ENCODE assay signal across 32 cellular contexts in the genomic region with DNA sequence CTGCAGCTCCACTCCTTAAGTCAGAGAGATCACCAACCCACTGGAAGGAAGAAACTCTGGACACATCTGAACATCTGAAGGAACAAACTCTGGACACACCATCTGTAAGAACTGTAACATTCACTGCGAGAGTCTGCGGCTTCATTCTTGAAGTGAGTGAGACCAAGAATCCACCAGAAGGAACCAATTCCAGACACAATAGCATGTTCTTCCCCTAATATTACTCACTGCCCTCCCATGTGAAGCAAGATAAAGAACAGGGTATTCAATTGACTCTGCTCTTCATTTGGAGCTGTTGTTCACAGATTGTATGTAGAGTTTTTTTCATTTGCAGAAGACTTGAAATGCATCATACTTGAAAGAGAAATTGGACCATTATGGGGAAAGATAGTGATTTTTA. TPM values are rescaled to one million over a fixed set of nuclear protein-coding genes. Genes with fewer than 3 reads are reported as not detected.
DNase-seq lines count a peak whose midpoint lies in the region; ATAC-seq, FAIRE-seq and TF ChIP-seq lines count a peak whose summit lies in the region.
"Had no signal": no experiment of that assay in that cellular context is flagged by ENCODE, and none has a peak within 500 bp of the region (broad histone marks: within the 10 kb centered on the region; RNA-seq: fewer than 3 reads in every experiment).

No MANE protein-coding gene starts in this region.

- no peak overlapping the region for H3K4me3 ChIP-seq in GM12878
- H3K4me3 ChIP-seq: ascending aorta, GM23248 had no signal

- TF ChIP-seq RAD21 in GM12878 (IDR thresholded peaks at IDR 0.05; ENCODE audit: insufficient read depth, low read depth, low read length), result no peak

- no peak for FAIRE-seq in GM12878 (lab: Jason Lieb, UNC)
- FAIRE-seq: HepG2, islet of Langerhans, small intestine had no signal

- H2AFZ ChIP-seq in GM12878 (ENCODE audit: control insufficient read depth, low read depth, low read length), result no peak overlapping the region
- H2AFZ ChIP-seq: GM23248 had no signal

- intact Hi-C loops in activated CD4-positive, alpha-beta T cell treated with anti-CD3 and anti-CD28 coated beads for 36 hours (cut with DNase I, micrococcal nuclease), result loop anchor here in 1 of 2 experiments (10.0 kb wide), 2 partner anchors 227 to 347 kb away; no protein-coding TSS in a partner anchor
- intact Hi-C loops in GM12878 (cut with micrococcal nuclease; ENCODE audit: unreplicated experiment), result loop anchor here (10.0 kb wide), 2 partner anchors 197 to 227 kb away; no protein-coding TSS in a partner anchor

- peaks cover 11% of the 10 kb centered on the region for H3K27me3 Mint-ChIP-seq in activated CD4-positive, alpha-beta T cell treated with anti-CD3 and anti-CD28 coated beads for 36 hours
- 0 out of 2 replicates have a peak, but pooled peaks cover 4% of the 10 kb centered on the region for H3K27me3 Mint-ChIP-seq in WTC11 (ENCODE audit: low read depth)
- H3K27me3 Mint-ChIP-seq: dendritic cell treated with granulocyte-macrophage colony-stimulating factor and Interleukin-4, amounts not matched to agents 40 ng/mL and 50 ng/mL, for 4 days had no signal

- H3K27ac ChIP-seq in GM12878 (ENCODE audit: control insufficient read depth, insufficient read depth), result no peak overlapping the region
- H3K27ac ChIP-seq: 22Rv1, ascending aorta, GM23248, HL-60 had no signal

- TF ChIP-seq CTCF in GM12878 (IDR thresholded peaks at IDR 0.05 in 2 of 3, conservative IDR thresholded peaks at IDR 0.05 in 1 of 3; ENCODE audit: control insufficient read depth in 2 of 3, extremely low read depth in 1 of 3, insufficient read depth in 1 of 3, low read depth in 3 of 3, low read length in 3 of 3) (no peak), WTC11 (IDR thresholded peaks at IDR 0.05) (no peak)

- no peaks in the 10 kb centered on the region for H3K36me3 ChIP-seq in GM12878 (ENCODE audit: control insufficient read depth in 2 of 2, insufficient read depth in 2 of 2, low read length in 1 of 2)
- H3K36me3 ChIP-seq: ascending aorta had no signal

- POLR2A ChIA-PET in activated CD4-positive, alpha-beta T cell treated with anti-CD3 and anti-CD28 coated beads for 36 hours (lab: Charles Lee), result interaction anchor here (1.0 kb wide), 1 partner anchor 12 kb away, joined by 5 read pairs; no protein-coding TSS in a partner anchor
- POLR2A ChIA-PET in GM12878 (lab: Charles Lee) (no interaction called here), WTC11 (lab: Charles Lee) (no interaction called here)

- no peak overlapping the region for H3K9ac ChIP-seq in GM12878 (ENCODE audit: control insufficient read depth, insufficient read depth, low read length)
- H3K9ac ChIP-seq: GM23248 had no signal

- H3K4me2 ChIP-seq in GM12878 (ENCODE audit: control insufficient read depth, insufficient read depth), result no peak overlapping the region

- CTCF ChIA-PET in activated CD4-positive, alpha-beta T cell treated with anti-CD3 and anti-CD28 coated beads for 36 hours (lab: Charles Lee), result interaction anchor here (0.9 kb wide), 1 partner anchor 13 kb away, joined by 4 read pairs; no protein-coding TSS in a partner anchor
- CTCF ChIA-PET in GM12878 (lab: Yijun Ruan, JAX) (interaction anchor here (0.6 to 1.3 kb wide), 3 partner anchors 8 to 431 kb away, joined by 3 to 4 read pairs (median 4); no protein-coding TSS in a partner anchor), WTC11 (lab: Charles Lee) (no interaction called here)

- no peaks in the 10 kb centered on the region; a peak in 1 of 4 replicates for H3K27me3 ChIP-seq in GM12878 (replicated peaks in 1 of 2; ENCODE audit: control insufficient read depth in 2 of 2, insufficient read depth in 2 of 2, low read length in 1 of 2)
- H3K27me3 ChIP-seq: ascending aorta had no signal

- ATAC-seq in activated CD4-positive, alpha-beta T cell treated with anti-CD3 and anti-CD28 coated beads for 36 hours, result peak; percentile 39
- ATAC-seq in HG02571 (IDR thresholded peaks at IDR 0.05; ENCODE audit: unreplicated experiment) (peak; percentile 57), HG02938 (IDR thresholded peaks at IDR 0.05; ENCODE audit: unreplicated experiment) (peak; percentile 38), GM12878 (peak; percentile 71), WTC11 (no peak)
- ATAC-seq: HepG2; left ventricle myocardium superior; naive thymus-derived CD8-positive, alpha-beta T cell had no signal

- H3K4me1 ChIP-seq in GM12878 (ENCODE audit: control insufficient read depth, insufficient read depth, low read length), result peaks cover 3% of the 10 kb centered on the region; the same call in 1 of the 2 replicates
- H3K4me1 ChIP-seq: ascending aorta had no signal

- no peak for TF ChIP-seq EP300 in GM12878 (IDR thresholded peaks at IDR 0.05; ENCODE audit: borderline replicate concordance in 1 of 2, control insufficient read depth in 1 of 2, low read depth in 2 of 2, low read length in 2 of 2)

- H3K9me3 ChIP-seq in GM12878 (replicated peaks; ENCODE audit: control insufficient read depth, insufficient read depth, low read length), result peaks cover 4% of the 10 kb centered on the region; the same call in 1 of the 3 replicates
- H3K9me3 ChIP-seq: ascending aorta had no signal

- no peaks in the 10 kb centered on the region for H3K79me2 ChIP-seq in GM12878 (ENCODE audit: control insufficient read depth, insufficient read depth, low read length)

- DNase-seq in activated CD4-positive, alpha-beta T cell treated with anti-CD3 and anti-CD28 coated beads for 36 hours, result no peak
- no peak for DNase-seq in activated CD4-positive, alpha-beta T cell treated with anti-CD3 and anti-CD28 coated beads, Interleukin-2, amount 50 U/mL, for 48 hours
- DNase-seq in GM12878 (ENCODE audit: low read depth, low spot score) (no peak), HUDEP-2 (lab: John Stamatoyannopoulos, UW; ENCODE audit: unreplicated experiment in 76 of 76) (no peak), WTC11 (ENCODE audit: low spot score) (no peak)
- DNase-seq in activated CD4-positive, alpha-beta T cell treated with anti-CD3 and anti-CD28 coated beads for 48 hours, result no peak
- DNase-seq: activated CD4-positive, alpha-beta T cell treated with anti-CD3 and anti-CD28 coated beads for 1 hour; activated CD8-positive, alpha-beta memory T cell treated with anti-CD3 and anti-CD28 coated beads for 24 hours; activated naive CD4-positive, alpha-beta T cell treated with anti-CD3 and anti-CD28 coated beads, Interleukin-2, amount 50 U/mL, for 16 hours; activated T-cell treated with anti-CD3 and anti-CD28 coated beads, Interleukin-2, amount 50 U/mL, for 4 hours; caudate nucleus; CD4-positive, alpha-beta T cell; DMS 273 treated with DMSO at 0.1 percent for 48 hours; GM23248; Kasumi-1; left ventricle myocardium superior; naive thymus-derived CD8-positive, alpha-beta T cell; NCI-H1694; NCI-H2171; NCI-H524 treated with DMSO at 0.1 percent for 48 hours; retina; small intestine; stimulated activated CD4-positive, alpha-beta T cell treated with anti-CD3 and anti-CD28 coated beads, Interleukin-1b, Interleukin-23, amount 100 ng/mL, for 48 hours had no signal

- BruUV-seq in GM12878 (replicated peaks; lab: Mats Ljungman, UMichigan), result no TSS peak

- no peaks in the 10 kb centered on the region for H4K20me1 ChIP-seq in GM12878 (ENCODE audit: control insufficient read depth, insufficient read depth)

- TF ChIP-seq POLR2A in GM12878 (IDR thresholded peaks at IDR 0.05; ENCODE audit: low read depth, low read length), result no peak

- no peak overlapping the region for H3K4me3 Mint-ChIP-seq in activated CD4-positive, alpha-beta T cell treated with anti-CD3 and anti-CD28 coated beads for 36 hours
- H3K4me3 Mint-ChIP-seq in WTC11, result no peak overlapping the region
- H3K4me3 Mint-ChIP-seq: activated T-cell treated with anti-CD3 and anti-CD28 coated beads, Interleukin-2, amount 50 U/mL, for 4 hours; CD4-positive, alpha-beta T cell; dendritic cell treated with granulocyte-macrophage colony-stimulating factor and Interleukin-4, amounts not matched to agents 40 ng/mL and 50 ng/mL, for 4 days; naive thymus-derived CD8-positive, alpha-beta T cell had no signal

- SMC1A ChIA-PET in GM12878 (lab: Charles Lee; ENCODE audit: uncharacterized antibody, unreplicated experiment), result interaction anchor here (0.7 to 1.8 kb wide), 3 partner anchors 28 to 1211 kb away, joined by 3 to 4 read pairs (median 3); no protein-coding TSS in a partner anchor

- RAD21 ChIA-PET in GM12878 (lab: Charles Lee; ENCODE audit: unreplicated experiment), result no interaction called here

- peaks cover 9% of the 10 kb centered on the region for H3K4me1 Mint-ChIP-seq in activated CD4-positive, alpha-beta T cell treated with anti-CD3 and anti-CD28 coated beads for 36 hours
- no peaks in the 10 kb centered on the region for H3K4me1 Mint-ChIP-seq in WTC11
- H3K4me1 Mint-ChIP-seq: naive thymus-derived CD8-positive, alpha-beta T cell had no signal

- H3K27ac Mint-ChIP-seq in activated CD4-positive, alpha-beta T cell treated with anti-CD3 and anti-CD28 coated beads for 36 hours, result no peak overlapping the region
- H3K27ac Mint-ChIP-seq in WTC11, result no peak overlapping the region
- H3K27ac Mint-ChIP-seq: CD4-positive, alpha-beta T cell; dendritic cell treated with granulocyte-macrophage colony-stimulating factor and Interleukin-4, amounts not matched to agents 40 ng/mL and 50 ng/mL, for 4 days; naive thymus-derived CD8-positive, alpha-beta T cell had no signal

- in situ Hi-C loops in GM12878 (cut with MboI), result no loop called here

- no peaks in the 10 kb centered on the region for H3K9me3 Mint-ChIP-seq in activated CD4-positive, alpha-beta T cell treated with anti-CD3 and anti-CD28 coated beads for 36 hours (ENCODE audit: low read depth)
- H3K9me3 Mint-ChIP-seq in WTC11, result peaks cover 19% of the 10 kb centered on the region
- H3K9me3 Mint-ChIP-seq: activated T-cell treated with anti-CD3 and anti-CD28 coated beads, Interleukin-2, amount 50 U/mL, for 4 hours; CD4-positive, alpha-beta T cell; dendritic cell treated with granulocyte-macrophage colony-stimulating factor and Interleukin-4, amounts not matched to agents 40 ng/mL and 50 ng/mL, for 4 days; naive thymus-derived CD8-positive, alpha-beta T cell had no signal

- no peaks in the 10 kb centered on the region for H3K36me3 Mint-ChIP-seq in activated CD4-positive, alpha-beta T cell treated with anti-CD3 and anti-CD28 coated beads for 36 hours (ENCODE audit: low read depth)
- H3K36me3 Mint-ChIP-seq in WTC11, result peaks cover 7% of the 10 kb centered on the region; the same call in 1 of the 2 replicates

- WGBS in GM12878 (ENCODE audit: insufficient coverage, insufficient replicate concordance, low lambda C conversion rate, missing lambda C conversion rate), result 4% methylated on average over 2 of the region's 2 CpGs

RNA-seq across cellular contexts. Expression of a gene that starts 10.8 kb away (rescaled TPM):
- under 1 TPM in 1 of 2 experiments, not detected in 1; 0.11 TPM for total RNA-seq in activated CD4-positive, alpha-beta T cell treated with anti-CD3 and anti-CD28 coated beads for 36 hours
- 0.15 and 0.46 TPM in 2 replicates for total RNA-seq in GM12878 (2013; cell fraction: nucleolus; rRNA removed)
- total RNA-seq in GM12878 (2014; rRNA removed) (0.11 TPM in 1 of 2 replicates, not detected in the other), GM12878 (2014; rRNA removed; fragmentation: Illumina TruSeq; extraction: Trizol) (not detected in 2 replicates), GM12878 (2021) (not detected in 2 replicates), WTC11 (2021) (0.02 to 0.09 TPM (median 0.09 TPM) in 3 replicates)
- not detected for polyA plus RNA-seq in GM12878 (2011; ENCODE audit: low read depth)
- polyA plus RNA-seq in GM12878 (2011; rRNA removed) (under 0.01 TPM in 1 of 2 replicates, not detected in the other), GM12878 (2014; fragmentation: Illumina TruSeq; extraction: Trizol) (0.01 TPM in 1 of 2 replicates, not detected in the other), GM12878 (2014; fragmentation: Nextera tagmentation; extraction: Ambion mirVana) (not detected), GM12878 (2014; rRNA removed) (not detected in 2 replicates), GM12878 (2016; fragmentation: Nextera tagmentation; extraction: Ambion mirVana) (not detected)
- not detected in 2 replicates for polyA plus RNA-seq in GM12878 (2011; cell fraction: cytosol; rRNA removed)
- polyA plus RNA-seq in GM12878 (2011; cell fraction: nucleus; rRNA removed), result 0.01 TPM in 1 of 2 replicates, not detected in the other
- polyA plus RNA-seq in GM12878 (2012), result not detected in 2 replicates
- 0.15 TPM in 2 replicates for polyA minus RNA-seq in GM12878 (2011; rRNA and poly(A)+ RNA removed)
- not detected in 2 replicates for polyA minus RNA-seq in GM12878 (2011; cell fraction: cytosol; rRNA and poly(A)+ RNA removed)
- not detected in 2 replicates for polyA minus RNA-seq in GM12878 (2011; cell fraction: nucleus; rRNA and poly(A)+ RNA removed)
- total RNA-seq: activated T-cell treated with anti-CD3 and anti-CD28 coated beads, Interleukin-2, amount 50 U/mL, for 4 hours; GM23248; HepG2; left ventricle myocardium superior; SK-MEL-5 had no signal
- polyA plus RNA-seq: HepG2 had no signal

RNA-seq across cellular contexts. Expression of a gene that starts 27.0 kb away (rescaled TPM):
- 10 to 100 TPM; 42.4 to 53.4 TPM for total RNA-seq in activated CD4-positive, alpha-beta T cell treated with anti-CD3 and anti-CD28 coated beads for 36 hours
- 14.9 and 16.6 TPM in 2 replicates for total RNA-seq in GM12878 (2013; cell fraction: nucleolus; rRNA removed)
- total RNA-seq in GM12878 (2014; rRNA removed) (23.5 and 26.0 TPM in 2 replicates), GM12878 (2014; rRNA removed; fragmentation: Illumina TruSeq; extraction: Trizol) (22.8 and 23.2 TPM in 2 replicates), GM12878 (2021) (41.4 and 44.5 TPM in 2 replicates), WTC11 (2021) (48.0 to 50.1 TPM (median 48.7 TPM) in 3 replicates)
- polyA plus RNA-seq in GM12878 (2011; ENCODE audit: low read depth), result 31.6 TPM
- polyA plus RNA-seq in GM12878 (2011; rRNA removed) (54.4 and 64.4 TPM in 2 replicates), GM12878 (2014; fragmentation: Illumina TruSeq; extraction: Trizol) (36.5 and 38.4 TPM in 2 replicates), GM12878 (2014; fragmentation: Nextera tagmentation; extraction: Ambion mirVana) (10 to 100 TPM; 10.1 to 19.3 TPM), GM12878 (2014; rRNA removed) (39.3 and 39.8 TPM in 2 replicates), GM12878 (2016; fragmentation: Nextera tagmentation; extraction: Ambion mirVana) (10 to 100 TPM; 74.2 to 74.6 TPM)
- polyA plus RNA-seq in GM12878 (2011; cell fraction: cytosol; rRNA removed), result 50.4 and 53.2 TPM in 2 replicates
- polyA plus RNA-seq in GM12878 (2011; cell fraction: nucleus; rRNA removed), result 37.1 and 43.1 TPM in 2 replicates
- polyA plus RNA-seq in GM12878 (2012), result 30.7 and 37.2 TPM in 2 replicates
- polyA minus RNA-seq in GM12878 (2011; rRNA and poly(A)+ RNA removed), result 47.8 and 51.2 TPM in 2 replicates
- 13.8 and 14.0 TPM in 2 replicates for polyA minus RNA-seq in GM12878 (2011; cell fraction: cytosol; rRNA and poly(A)+ RNA removed)
- 34.1 and 41.9 TPM in 2 replicates for polyA minus RNA-seq in GM12878 (2011; cell fraction: nucleus; rRNA and poly(A)+ RNA removed)
